In genomic region chr18:24050916-24051255, GRCh38 we compare ENCODE assay signal across 20 cellular contexts. TPM values are rescaled to one million over a fixed set of nuclear protein-coding genes. Genes with fewer than 3 reads are reported as not detected.
DNase-seq lines count a peak whose midpoint lies in the region; ATAC-seq and TF ChIP-seq lines count a peak whose summit lies in the region.
"Had no signal": no experiment of that assay in that cellular context is flagged by ENCODE, and none has a peak within 500 bp of the region (broad histone marks: within the 10 kb centered on the region; RNA-seq: fewer than 3 reads in every experiment).

No MANE protein-coding gene starts in this region.

- H3F3A ChIP-seq in smooth muscle cell (ENCODE audit: low read depth) = peaks cover 7% of the 10 kb centered on the region

- H3K9ac ChIP-seq in OCI-LY3 (ENCODE audit: low read length) (peak overlapping the region; percentile 65), smooth muscle cell (ENCODE audit: low read depth) (no peak overlapping the region), colonic mucosa (ENCODE audit: low read depth in 2 of 2, low read length in 2 of 2) (no peak overlapping the region)
- H3K9ac ChIP-seq: parathyroid adenoma had no signal

- H3K79me2 ChIP-seq in OCI-LY3 (ENCODE audit: low read length) (peaks cover 81% of the 10 kb centered on the region), smooth muscle cell (ENCODE audit: low read depth) (no peaks in the 10 kb centered on the region)
- H3K79me2 ChIP-seq: parathyroid adenoma had no signal

- H2AFZ ChIP-seq in OCI-LY3 (ENCODE audit: low read depth, low read length) (no peak overlapping the region), smooth muscle cell (ENCODE audit: low read depth) (no peak overlapping the region)
- H2AFZ ChIP-seq: parathyroid adenoma had no signal

- POLR2A ChIA-PET in Caco-2 (lab: Charles Lee) = no interaction called here

- H3K4me1 ChIP-seq in Caco-2 (peaks cover 8% of the 10 kb centered on the region; the same call in 1 of the 2 replicates), OCI-LY3 (ENCODE audit: low read length) (peaks cover 67% of the 10 kb centered on the region), smooth muscle cell (ENCODE audit: low read depth) (peaks cover 3% of the 10 kb centered on the region), colonic mucosa (no peaks in the 10 kb centered on the region)
- H3K4me1 ChIP-seq in effector memory CD4-positive, alpha-beta T cell (ENCODE audit: control insufficient read depth, insufficient read depth, low read length, poor library complexity, severe bottlenecking) = peaks cover 53% of the 10 kb centered on the region
- H3K4me1 ChIP-seq: parathyroid adenoma had no signal

- DNase-seq in Caco-2 = no peak
- no peak for DNase-seq in effector memory CD4-positive, alpha-beta T cell
- DNase-seq in smooth muscle cell (lab: John Stamatoyannopoulos, UW; ENCODE audit: unreplicated experiment) = no peak
- DNase-seq in colonic mucosa = no peak
- DNase-seq in COLO829 (ENCODE audit: low spot score) = no peak
- DNase-seq: activated CD4-positive, CD25-positive, alpha-beta regulatory T cell; activated naive CD4-positive, alpha-beta T cell treated with anti-CD3 and anti-CD28 coated beads, Interleukin-2, amount 10 ng/mL, durations not matched to agents 7 days and 5 days; dermis blood vessel endothelial cell; glutamatergic neuron; NCI-H1436 treated with DMSO at 0.1 percent for 48 hours; NK-92 treated with Interleukin-12 subunit alpha and Interleukin-12 subunit beta, amount 100 ng/mL, for 24 hours; stimulated activated CD4-positive, alpha-beta T cell treated with anti-CD3 and anti-CD28 coated beads, Interleukin-4, amount 100 ng/mL, for 1 hour had no signal

- no peak for ATAC-seq in GM21526 (IDR thresholded peaks at IDR 0.05; ENCODE audit: low FRiP score, unreplicated experiment)
- ATAC-seq: esophagus mucosa had no signal

- no TSS peak for BruUV-seq in Caco-2 (replicated peaks; lab: Mats Ljungman, UMichigan)

- H3K4me3 Mint-ChIP-seq in Caco-2 (ENCODE audit: unreplicated experiment) = peak overlapping the region; percentile 65
- H3K4me3 Mint-ChIP-seq: activated naive CD4-positive, alpha-beta T cell treated with anti-CD3 and anti-CD28 coated beads, Interleukin-2, amount 10 ng/mL, durations not matched to agents 7 days and 5 days; brain had no signal

- peak overlapping the region; percentile 95 for H3K4me2 ChIP-seq in OCI-LY3 (ENCODE audit: low read length)
- H3K4me2 ChIP-seq in smooth muscle cell = peak overlapping the region; percentile 77

- no peaks in the 10 kb centered on the region for H3K36me3 ChIP-seq in Caco-2 (ENCODE audit: control insufficient read depth, insufficient read depth, low read length)
- peaks cover 7% of the 10 kb centered on the region for H3K36me3 ChIP-seq in OCI-LY3 (replicated peaks; ENCODE audit: low read depth, low read length)
- no peaks in the 10 kb centered on the region for H3K36me3 ChIP-seq in effector memory CD4-positive, alpha-beta T cell (ENCODE audit: control insufficient read depth, insufficient read depth, low read length)
- no peaks in the 10 kb centered on the region for H3K36me3 ChIP-seq in smooth muscle cell (ENCODE audit: low read depth)
- H3K36me3 ChIP-seq in colonic mucosa = no peaks in the 10 kb centered on the region
- H3K36me3 ChIP-seq: thoracic aorta had no signal

- H3K9me3 Mint-ChIP-seq in Caco-2 (ENCODE audit: unreplicated experiment) = no peaks in the 10 kb centered on the region
- H3K9me3 Mint-ChIP-seq: activated naive CD4-positive, alpha-beta T cell treated with anti-CD3 and anti-CD28 coated beads, Interleukin-2, amount 10 ng/mL, durations not matched to agents 7 days and 5 days; T-helper 1 cell treated with Interleukin-12 subunit alpha and Interleukin-12 subunit beta and Interleukin-4 antibody, amounts not matched to agents 30 μg/mL and 1 μg/mL, for 36 hours had no signal

- intact Hi-C loops in Caco-2 (cut with micrococcal nuclease; ENCODE audit: unreplicated experiment) = loop anchor here (1.0 to 10.0 kb wide), 3 partner anchors 12 to 64 kb away; no protein-coding TSS in a partner anchor
- intact Hi-C loops in colonic mucosa (cut with DNase I) = no loop called here

- CTCF ChIA-PET in Caco-2 (lab: Charles Lee) = no interaction called here

- WGBS in smooth muscle cell (ENCODE audit: low lambda C conversion rate) = 65% methylated on average over 6 of the region's 6 CpGs

- no peaks in the 10 kb centered on the region for H3K27me3 ChIP-seq in Caco-2 (replicated peaks; ENCODE audit: control insufficient read depth, insufficient read depth, low read length)
- no peaks in the 10 kb centered on the region for H3K27me3 ChIP-seq in OCI-LY3 (ENCODE audit: low read depth, low read length)
- no peaks in the 10 kb centered on the region for H3K27me3 ChIP-seq in effector memory CD4-positive, alpha-beta T cell (replicated peaks; ENCODE audit: control insufficient read depth, insufficient read depth, low read length, poor library complexity, severe bottlenecking)
- H3K27me3 ChIP-seq in smooth muscle cell (ENCODE audit: low read depth) = no peaks in the 10 kb centered on the region
- H3K27me3 ChIP-seq in colonic mucosa = no peaks in the 10 kb centered on the region

- TF ChIP-seq CTCF in Caco-2 (IDR thresholded peaks at IDR 0.05; ENCODE audit: insufficient read depth in 1 of 2, low read depth in 1 of 2, low read length in 1 of 2, severe bottlenecking in 1 of 2, unreplicated experiment in 1 of 2) = no peak
- no peak for TF ChIP-seq CTCF in OCI-LY3 (IDR thresholded peaks at IDR 0.05; ENCODE audit: low read depth, low read length)
- TF ChIP-seq CTCF in smooth muscle cell (IDR thresholded peaks at IDR 0.05; ENCODE audit: borderline replicate concordance, insufficient read depth, poor library complexity, severe bottlenecking) = no peak
- TF ChIP-seq CTCF in colonic mucosa (IDR thresholded peaks at IDR 0.05) = no peak

- H3K4me3 ChIP-seq in Caco-2 (ENCODE audit: low read depth, low read length) = no peak overlapping the region
- peak overlapping the region; percentile 70 for H3K4me3 ChIP-seq in OCI-LY3 (ENCODE audit: low read length)
- H3K4me3 ChIP-seq in effector memory CD4-positive, alpha-beta T cell (ENCODE audit: insufficient read depth, low read depth, low read length, poor library complexity, severe bottlenecking) = no peak overlapping the region
- H3K4me3 ChIP-seq in smooth muscle cell = no peak overlapping the region
- H3K4me3 ChIP-seq in colonic mucosa = no peak overlapping the region
- H3K4me3 ChIP-seq: lung, thoracic aorta had no signal

- H3K27ac ChIP-seq in OCI-LY3 (ENCODE audit: low read length) (peak overlapping the region; percentile 91), smooth muscle cell (ENCODE audit: low read depth) (no peak overlapping the region), colonic mucosa (no peak overlapping the region)
- peak overlapping the region; percentile 18 for H3K27ac ChIP-seq in effector memory CD4-positive, alpha-beta T cell (ENCODE audit: insufficient read depth, low read length, poor library complexity, severe bottlenecking)
- H3K27ac ChIP-seq: parathyroid adenoma, thoracic aorta had no signal

- peaks cover 7% of the 10 kb centered on the region; the same call in 1 of the 2 replicates for H4K20me1 ChIP-seq in OCI-LY3 (ENCODE audit: insufficient read depth, low read length)
- peaks cover 35% of the 10 kb centered on the region for H4K20me1 ChIP-seq in smooth muscle cell (ENCODE audit: low read depth)

- H3K27me3 Mint-ChIP-seq in Caco-2 (ENCODE audit: insufficient read depth, unreplicated experiment) = no peaks in the 10 kb centered on the region
- H3K27me3 Mint-ChIP-seq: activated naive CD4-positive, alpha-beta T cell treated with anti-CD3 and anti-CD28 coated beads, Interleukin-2, amount 10 ng/mL, durations not matched to agents 7 days and 5 days had no signal

- H3K4me1 Mint-ChIP-seq in Caco-2 (ENCODE audit: low read depth, unreplicated experiment) = peaks cover 13% of the 10 kb centered on the region

- H3K27ac Mint-ChIP-seq in Caco-2 (ENCODE audit: unreplicated experiment) = peak overlapping the region; percentile 80
- H3K27ac Mint-ChIP-seq: activated naive CD4-positive, alpha-beta T cell treated with anti-CD3 and anti-CD28 coated beads, Interleukin-2, amount 10 ng/mL, durations not matched to agents 7 days and 5 days; brain had no signal

- H3K36me3 Mint-ChIP-seq in Caco-2 (ENCODE audit: insufficient read depth, unreplicated experiment) = no peaks in the 10 kb centered on the region
- H3K36me3 Mint-ChIP-seq: brain had no signal

- H3K9me3 ChIP-seq in Caco-2 = no peaks in the 10 kb centered on the region
- H3K9me3 ChIP-seq in OCI-LY3 (ENCODE audit: insufficient read depth, low read length) = no peaks in the 10 kb centered on the region
- no peaks in the 10 kb centered on the region for H3K9me3 ChIP-seq in effector memory CD4-positive, alpha-beta T cell (ENCODE audit: control insufficient read depth, low read length)
- no peaks in the 10 kb centered on the region for H3K9me3 ChIP-seq in smooth muscle cell (replicated peaks; ENCODE audit: low read depth)
- H3K9me3 ChIP-seq in colonic mucosa = no peaks in the 10 kb centered on the region
- H3K9me3 ChIP-seq: thoracic aorta had no signal

RNA-seq across cellular contexts. Expression of gene TTC39C, which starts 36.3 kb away (rescaled TPM):
- total RNA-seq in Caco-2 (2022) (9.1 and 9.3 TPM in 2 replicates), smooth muscle cell (10.4 TPM in 2 replicates), colonic mucosa (1 to 10 TPM; 8.8 to 9.5 TPM)
- 3.1 and 4.6 TPM in 2 replicates for polyA plus RNA-seq in smooth muscle cell

Comparison
In these comparisons a context has a peak if more than half of its experiments do, and no peak if none do; other contexts are left out.
1. H3K27ac ChIP-seq: peak in OCI-LY3 (single experiment) and effector memory CD4-positive, alpha-beta T cell (single experiment); none in smooth muscle cell (single experiment) and colonic mucosa (single experiment).